In genomic region chr11:46490576-46491100, GRCh38 we compare ENCODE assay signal across 14 cellular contexts.
DNase-seq lines count a peak whose midpoint lies in the region; ATAC-seq and TF ChIP-seq lines count a peak whose summit lies in the region.
"Had no signal": no experiment of that assay in that cellular context is flagged by ENCODE, and none has a peak within 500 bp of the region (broad histone marks: within the 10 kb centered on the region; RNA-seq: fewer than 3 reads in every experiment).

No MANE protein-coding gene starts in this region.

- H3K9me3 ChIP-seq in colonic mucosa (no peaks in the 10 kb centered on the region), mucosa of descending colon (no peaks in the 10 kb centered on the region), Peyer's patch (no peaks in the 10 kb centered on the region)
- H3K9me3 ChIP-seq: adrenal gland, heart left ventricle, ovary, suprapubic skin had no signal

- H3K27me3 ChIP-seq in colonic mucosa (no peaks in the 10 kb centered on the region), Peyer's patch (no peaks in the 10 kb centered on the region)
- H3K27me3 ChIP-seq: adrenal gland, heart left ventricle, ovary, suprapubic skin had no signal

- H3K36me3 ChIP-seq in colonic mucosa (no peaks in the 10 kb centered on the region), mucosa of descending colon (ENCODE audit: low read depth) (no peaks in the 10 kb centered on the region), Peyer's patch (peaks cover 0 to 9% (median 0%) of the 10 kb centered on the region in 3 donors)
- H3K36me3 ChIP-seq: ovary had no signal

- ATAC-seq in mucosa of descending colon = peak; percentile 49

- H3K27ac ChIP-seq in colonic mucosa (peak overlapping the region; percentile 84), caudate nucleus (ENCODE audit: low read depth, low read length) (no peak overlapping the region), Peyer's patch (no peak overlapping the region)
- H3K27ac ChIP-seq: adrenal gland, ovary, suprapubic skin, VCaP had no signal

- no peak overlapping the region for H3K9ac ChIP-seq in colonic mucosa (ENCODE audit: low read depth in 2 of 2, low read length in 2 of 2)

- peaks cover 17% of the 10 kb centered on the region for H3K4me1 ChIP-seq in colonic mucosa
- H3K4me1 ChIP-seq in mucosa of descending colon (ENCODE audit: low read depth) = peaks cover 26% of the 10 kb centered on the region
- H3K4me1 ChIP-seq in Peyer's patch = peaks cover 0 to 22% (median 0%) of the 10 kb centered on the region in 4 donors

- no peak for TF ChIP-seq POLR2A in Peyer's patch (IDR thresholded peaks at IDR 0.05)

- H3K4me3 ChIP-seq in colonic mucosa (no peak overlapping the region), mucosa of descending colon (no peak overlapping the region), Peyer's patch (no peak overlapping the region)
- H3K4me3 ChIP-seq: adrenal gland, heart left ventricle, ovary, suprapubic skin had no signal

- intact Hi-C loops in colonic mucosa (cut with DNase I) = loop anchor here (5.0 kb wide), 1 partner anchor 37 kb away; no protein-coding TSS in a partner anchor
- intact Hi-C loops in mucosa of descending colon (cut with DNase I, micrococcal nuclease) = loop anchor here in 1 of 2 donors (10.0 kb wide), 1 partner anchor 104 kb away; the partner anchor contains the start of gene AMBRA1

- DNase-seq in EL = peak; percentile 18
- peak; percentile 81 for DNase-seq in NCI-H2227 (lab: John Stamatoyannopoulos, UW; ENCODE audit: unreplicated experiment)
- DNase-seq in colonic mucosa = no peak
- DNase-seq in mucosa of descending colon = no peak
- no peak for DNase-seq in caudate nucleus (lab: John Stamatoyannopoulos, UW)
- no peak for DNase-seq in activated CD4-positive, alpha-beta T cell treated with anti-CD3 and anti-CD28 coated beads for 1 hour
- DNase-seq in Peyer's patch = no peak
- DNase-seq in HuH-7.5 (ENCODE audit: low spot score) = no peak
- DNase-seq: adrenal gland, GF-D8, heart left ventricle, ovary had no signal

- TF ChIP-seq CTCF in colonic mucosa (IDR thresholded peaks at IDR 0.05) = no peak
- no peak for TF ChIP-seq CTCF in mucosa of descending colon (IDR thresholded peaks at IDR 0.05)
- no peak for TF ChIP-seq CTCF in Peyer's patch (IDR thresholded peaks at IDR 0.05)

Comparison
In these comparisons a context has a peak if more than half of its experiments do, and no peak if none do; other contexts are left out.
1. DNase-seq: peak in EL (single experiment) and NCI-H2227 (single experiment); none in colonic mucosa (single experiment), mucosa of descending colon (0 of 3), caudate nucleus (0 of 61), activated CD4-positive, alpha-beta T cell treated with anti-CD3 and anti-CD28 coated beads for 1 hour (single experiment), Peyer's patch (0 of 3) and HuH-7.5 (single experiment).